26 cellular contexts compared by ENCODE assay signal in the genomic region with DNA sequence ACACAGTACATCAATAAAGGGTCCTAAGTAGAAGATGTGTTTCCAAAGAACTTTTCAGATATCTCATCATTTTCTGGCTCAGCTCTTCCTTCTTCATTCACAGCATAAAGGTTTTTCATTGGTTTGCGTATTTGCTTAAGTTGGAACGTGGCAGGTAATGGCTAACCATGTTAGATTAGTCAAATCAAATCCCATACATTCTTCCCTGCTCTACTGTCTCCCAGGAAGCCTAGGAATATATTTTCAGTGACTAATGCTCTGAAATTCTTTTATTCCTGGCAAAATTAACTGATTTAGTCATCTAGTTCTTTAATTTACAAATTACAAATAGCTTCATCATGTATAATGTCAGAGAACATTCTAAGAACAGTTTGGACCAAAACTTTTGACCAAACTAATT.
"Had no signal": no experiment of that assay in that cellular context is flagged by ENCODE, and none has a peak within 500 bp of the region (broad histone marks: within the 10 kb centered on the region; RNA-seq: fewer than 3 reads in every experiment).

No MANE protein-coding gene starts in this region.

- H3K4me1 Mint-ChIP-seq: natural killer cell; nephron; neural progenitor cell; stimulated activated effector memory CD8-positive, alpha-beta T cell treated with anti-CD3 and anti-CD28 coated beads, Interleukin-12 subunit alpha, Interleukin-12 subunit beta, amount 100 ng/mL, for 72 hours; stimulated activated naive B cell treated with anti-CD40 and anti-IgM and Interleukin-4, amounts not matched to agents 10 μg/mL and 1 μg/mL and 100 μg/mL, for 72 hours had no signal

- H3K36me3 Mint-ChIP-seq: natural killer cell; neural progenitor cell; stimulated activated effector memory CD8-positive, alpha-beta T cell treated with anti-CD3 and anti-CD28 coated beads, Interleukin-12 subunit alpha, Interleukin-12 subunit beta, amount 100 ng/mL, for 72 hours; stimulated activated naive B cell treated with anti-CD40 and anti-IgM and Interleukin-4, amounts not matched to agents 10 μg/mL and 1 μg/mL and 100 μg/mL, for 72 hours had no signal

- H3K4me3 Mint-ChIP-seq: natural killer cell; nephron; neural progenitor cell; stimulated activated effector memory CD8-positive, alpha-beta T cell treated with anti-CD3 and anti-CD28 coated beads, Interleukin-12 subunit alpha, Interleukin-12 subunit beta, amount 100 ng/mL, for 72 hours; stimulated activated naive B cell treated with anti-CD40 and anti-IgM and Interleukin-4, amounts not matched to agents 10 μg/mL and 1 μg/mL and 100 μg/mL, for 72 hours; stimulated activated naive CD8-positive, alpha-beta T cell treated with anti-CD3 and anti-CD28 coated beads, Interleukin-15, Interleukin-2, amounts not matched to agents 100 ng/mL and 50 ng/mL, for 24 hours had no signal

- H3K27ac Mint-ChIP-seq: natural killer cell; nephron; neural progenitor cell; progenitor cell of endocrine pancreas; stimulated activated effector memory CD8-positive, alpha-beta T cell treated with anti-CD3 and anti-CD28 coated beads, Interleukin-12 subunit alpha, Interleukin-12 subunit beta, amount 100 ng/mL, for 72 hours; stimulated activated naive B cell treated with anti-CD40 and anti-IgM and Interleukin-4, amounts not matched to agents 10 μg/mL and 1 μg/mL and 100 μg/mL, for 72 hours; stimulated activated naive CD8-positive, alpha-beta T cell treated with anti-CD3 and anti-CD28 coated beads, Interleukin-15, Interleukin-2, amounts not matched to agents 100 ng/mL and 50 ng/mL, for 24 hours had no signal

- FAIRE-seq: small intestine, urothelium cell line had no signal

- H3K9me3 Mint-ChIP-seq: nephron; neural progenitor cell; stimulated activated effector memory CD8-positive, alpha-beta T cell treated with anti-CD3 and anti-CD28 coated beads, Interleukin-12 subunit alpha, Interleukin-12 subunit beta, amount 100 ng/mL, for 72 hours; stimulated activated naive CD8-positive, alpha-beta T cell treated with anti-CD3 and anti-CD28 coated beads, Interleukin-15, Interleukin-2, amounts not matched to agents 100 ng/mL and 50 ng/mL, for 24 hours had no signal

- ATAC-seq: natural killer cell; psoas muscle; right cardiac atrium; right lobe of liver; stimulated activated effector memory CD8-positive, alpha-beta T cell treated with anti-CD3 and anti-CD28 coated beads, Interleukin-12 subunit alpha, Interleukin-12 subunit beta, amount 100 ng/mL, for 72 hours; stimulated activated naive B cell treated with anti-CD40 and anti-IgM and Interleukin-4, amounts not matched to agents 10 μg/mL and 1 μg/mL and 100 μg/mL, for 72 hours had no signal

- H3K27me3 Mint-ChIP-seq: stimulated activated naive B cell treated with anti-CD40 and anti-IgM and Interleukin-4, amounts not matched to agents 10 μg/mL and 1 μg/mL and 100 μg/mL, for 72 hours had no signal

- DNase-seq: natural killer cell; occipital lobe; ovary; posterior cingulate gyrus; psoas muscle; right cardiac atrium; right lobe of liver; sigmoid colon; small intestine; stimulated activated CD4-positive, alpha-beta T cell treated with anti-CD3 and anti-CD28 coated beads, Interleukin-15, amount 100 ng/mL, for 24 hours; stimulated activated CD4-positive, alpha-beta T cell treated with anti-CD3 and anti-CD28 coated beads, Interleukin-2, amount 100 ng/mL, for 24 hours; stimulated activated CD4-positive, alpha-beta T cell treated with anti-CD3 and anti-CD28 coated beads, Interleukin-2, amount 100 ng/mL, for 48 hours; stimulated activated CD4-positive, alpha-beta T cell treated with anti-CD3 and anti-CD28 coated beads, Interleukin-4, amount 100 ng/mL, for 24 hours; stimulated activated naive B cell treated with anti-CD40 and anti-IgM and Interleukin-4, amounts not matched to agents 10 μg/mL and 1 μg/mL and 100 μg/mL, for 72 hours; stimulated activated naive CD4-positive, alpha-beta T cell treated with Interleukin-2 at 50 U/mL for 16 hours; stomach; testis; tibial artery; transverse colon; upper lobe of left lung had no signal
